In genomic region chr11:115256326-115257197, GRCh38 we compare ENCODE assay signal across 8 cellular contexts.
DNase-seq lines count a peak whose midpoint lies in the region; ATAC-seq and TF ChIP-seq lines count a peak whose summit lies in the region.

No MANE protein-coding gene starts in this region.

- no peaks in the 10 kb centered on the region for H3K4me1 Mint-ChIP-seq in naive B cell

- no peaks in the 10 kb centered on the region for H3K36me3 Mint-ChIP-seq in naive B cell

- peak; percentile 39 for DNase-seq in NCI-H2196 (lab: John Stamatoyannopoulos, UW; ENCODE audit: unreplicated experiment)
- DNase-seq in naive B cell, result no peak
- DNase-seq in 8988T, result no peak
- no peak for DNase-seq in AG08395 (ENCODE audit: low spot score)
- DNase-seq in omental fat pad (ENCODE audit: low spot score), result no peak
- DNase-seq in HPDE6-E6E7 (ENCODE audit: extremely low spot score), result no peak

- peak overlapping the region in 1 of 6 donors; percentile 11 for H3K27ac Mint-ChIP-seq in naive B cell

- H3K27me3 Mint-ChIP-seq in naive B cell, result peaks cover 0 to 8% (median 0%) of the 10 kb centered on the region in 3 donors

- H3K9me3 Mint-ChIP-seq in naive B cell, result peaks cover 0 to 5% (median 0%) of the 10 kb centered on the region in 7 donors

- no peak overlapping the region for H3K4me3 Mint-ChIP-seq in naive B cell

- peak; percentile 97 for ATAC-seq in GM18909 (IDR thresholded peaks at IDR 0.05; ENCODE audit: poor library complexity, unreplicated experiment)
- ATAC-seq in HG02678 (IDR thresholded peaks at IDR 0.05; ENCODE audit: unreplicated experiment), result peak; percentile 93
- ATAC-seq in naive B cell (ENCODE audit: low read depth in 2 of 2), result peak; percentile 35 to 77
- no peak for ATAC-seq in omental fat pad (ENCODE audit: low FRiP score)

- no peak for TF ChIP-seq CTCF in omental fat pad (IDR thresholded peaks at IDR 0.05)
